ENCODE assay signal across 8 cellular contexts in genomic region chr17:74601944-74602572, GRCh38. TPM values are rescaled to one million over a fixed set of nuclear protein-coding genes. Genes with fewer than 3 reads are reported as not detected.
DNase-seq lines count a peak whose midpoint lies in the region; ATAC-seq and TF ChIP-seq lines count a peak whose summit lies in the region.

No MANE protein-coding gene starts in this region.

- H3K27me3 Mint-ChIP-seq in endodermal cell (ENCODE audit: insufficient read depth): peaks cover 4% of the 10 kb centered on the region

- no peak overlapping the region for H3K27ac ChIP-seq in GM23248
- H3K27ac ChIP-seq in endodermal cell (ENCODE audit: low read depth, low read length): no peak overlapping the region
- no peak overlapping the region for H3K27ac ChIP-seq in neural cell (ENCODE audit: low read length)

- no peaks in the 10 kb centered on the region for H3K9me3 ChIP-seq in GM23248 (ENCODE audit: low read depth)
- no peaks in the 10 kb centered on the region for H3K9me3 ChIP-seq in endodermal cell (ENCODE audit: control insufficient read depth, low read length)
- H3K9me3 ChIP-seq in neural cell (ENCODE audit: low read length): no peaks in the 10 kb centered on the region

- peaks cover 10% of the 10 kb centered on the region for H3K4me1 Mint-ChIP-seq in endodermal cell

- H4K20me1 ChIP-seq in GM23248 (ENCODE audit: insufficient read depth) (no peaks in the 10 kb centered on the region), neural cell (ENCODE audit: insufficient read depth) (no peaks in the 10 kb centered on the region)

- H3K27me3 ChIP-seq in GM23248 (replicated peaks; ENCODE audit: insufficient read depth) (peaks cover 17% of the 10 kb centered on the region), endodermal cell (ENCODE audit: control insufficient read depth, insufficient read depth, low read length, poor library complexity, severe bottlenecking) (no peaks in the 10 kb centered on the region), neural cell (ENCODE audit: insufficient read depth, low read depth, low read length) (no peaks in the 10 kb centered on the region)

- no peaks in the 10 kb centered on the region for H3K36me3 Mint-ChIP-seq in endodermal cell (ENCODE audit: low read depth)

- peak; percentile 88 for TF ChIP-seq CTCF in endodermal cell (conservative IDR thresholded peaks at IDR 0.05)
- TF ChIP-seq CTCF in neural cell (IDR thresholded peaks at IDR 0.05; ENCODE audit: poor library complexity, severe bottlenecking): peak; percentile 63

- in situ Hi-C loops in GM23248 (cut with MboI): no loop called here

- DNase-seq in DMS 273 (lab: John Stamatoyannopoulos, UW; ENCODE audit: unreplicated experiment) (peak; percentile 60), DMS 273 treated with DMSO at 0.1 percent for 48 hours (lab: John Stamatoyannopoulos, UW) (no peak), GM23248 (peak; percentile 64), RPMI7951 (ENCODE audit: low read depth) (peak; percentile 37), endodermal cell (peak; percentile 88)

- TF ChIP-seq EP300 in neural cell (conservative IDR thresholded peaks at IDR 0.05; ENCODE audit: poor library complexity, severe bottlenecking): no peak

- H3F3A ChIP-seq in GM23248 (ENCODE audit: insufficient read depth): no peaks in the 10 kb centered on the region
- H3F3A ChIP-seq in neural cell (ENCODE audit: insufficient read depth, low read length, poor library complexity, severe bottlenecking): no peaks in the 10 kb centered on the region

- no peaks in the 10 kb centered on the region for H3K79me2 ChIP-seq in GM23248 (ENCODE audit: insufficient read depth)
- no peaks in the 10 kb centered on the region for H3K79me2 ChIP-seq in neural cell (replicated peaks; ENCODE audit: insufficient read depth, low read length)

- H3K4me1 ChIP-seq in GM23248 (ENCODE audit: insufficient read depth) (peaks cover 4% of the 10 kb centered on the region), endodermal cell (ENCODE audit: control insufficient read depth, insufficient read depth, low read length) (no peaks in the 10 kb centered on the region)

- no peak overlapping the region for H3K4me3 Mint-ChIP-seq in endodermal cell

- 31 to 33% methylated on average over 12 of the region's 12 CpGs for WGBS in GM23248 (ENCODE audit: low coverage in 1 of 2, low lambda C conversion rate in 2 of 2, missing lambda C conversion rate in 2 of 2), 2 experiments
- WGBS in endodermal cell (ENCODE audit: insufficient coverage in 1 of 2, insufficient read length in 1 of 2), 2 experiments: 59 to 71% methylated on average over 5 to 9 of the region's 12 CpGs

- H3K9me2 ChIP-seq in GM23248 (ENCODE audit: insufficient read depth) (no peaks in the 10 kb centered on the region), neural cell (ENCODE audit: insufficient read depth, low read length) (no peaks in the 10 kb centered on the region)

- no peaks in the 10 kb centered on the region for H3K36me3 ChIP-seq in GM23248 (ENCODE audit: low read depth)
- H3K36me3 ChIP-seq in endodermal cell (ENCODE audit: control insufficient read depth, insufficient read depth, low read length): no peaks in the 10 kb centered on the region
- no peaks in the 10 kb centered on the region for H3K36me3 ChIP-seq in neural cell (ENCODE audit: insufficient read depth, low read length)

- no peak overlapping the region for H3K4me2 ChIP-seq in GM23248 (ENCODE audit: unreplicated experiment)
- no peak overlapping the region for H3K4me2 ChIP-seq in neural cell (ENCODE audit: low read length)

- no peaks in the 10 kb centered on the region for H3K9me3 Mint-ChIP-seq in endodermal cell

- H3K9ac ChIP-seq in GM23248 (no peak overlapping the region), endodermal cell (ENCODE audit: extremely low read depth, low read length, poor library complexity, severe bottlenecking) (no peak overlapping the region), neural cell (ENCODE audit: low read length) (no peak overlapping the region)

- ATAC-seq in GM19467 (IDR thresholded peaks at IDR 0.05; ENCODE audit: unreplicated experiment) (no peak), GM21737 (IDR thresholded peaks at IDR 0.05; ENCODE audit: unreplicated experiment) (no peak)

- TF ChIP-seq RAD21 in neural cell (conservative IDR thresholded peaks at IDR 0.05): peak; percentile 57

- H2AFZ ChIP-seq in GM23248 (no peak overlapping the region), neural cell (ENCODE audit: low read depth, low read length) (no peak overlapping the region)

- H3K4me3 ChIP-seq in GM23248 (no peak overlapping the region), endodermal cell (ENCODE audit: low read length) (no peak overlapping the region), neural cell (ENCODE audit: low read length) (no peak overlapping the region)

- no peak overlapping the region for H3K27ac Mint-ChIP-seq in endodermal cell

TF ChIP-seq in neural cell, 6 proteins besides CTCF, POLR2A, EP300 and RAD21:
- TF ChIP-seq POLR2AphosphoS5 (IDR thresholded peaks at IDR 0.05) (no peak), SMC3 (conservative IDR thresholded peaks at IDR 0.05; ENCODE audit: poor library complexity) (peak; percentile 13)

RNA-seq across cellular contexts. Expression of gene CD300LD, which starts 10.0 kb away (rescaled TPM):
- total RNA-seq in GM23248 (2014; rRNA removed; shearing (Covaris generic)): not detected in 2 replicates
- polyA plus RNA-seq in GM23248 (2016; fragmentation: Nextera tagmentation; extraction: Ambion mirVana) (not detected in 2 replicates), neural cell (not detected in 2 replicates)
- total RNA-seq in RPMI7951 (2014; rRNA removed; shearing (Covaris generic)): not detected in 2 replicates
- not detected for total RNA-seq in endodermal cell
- polyA plus RNA-seq in endodermal cell (2013, experiment 1 of 2): not detected
- not detected for polyA plus RNA-seq in endodermal cell (2013, experiment 2 of 2)
- not detected in 2 replicates for polyA minus RNA-seq in neural cell

RNA-seq across cellular contexts. Expression of gene CD300E, which starts 21.5 kb away (rescaled TPM):
- total RNA-seq in GM23248 (2014; rRNA removed; shearing (Covaris generic)): not detected in 2 replicates
- not detected in 2 replicates for polyA plus RNA-seq in GM23248 (2016; fragmentation: Nextera tagmentation; extraction: Ambion mirVana)
- not detected in 2 replicates for total RNA-seq in RPMI7951 (2014; rRNA removed; shearing (Covaris generic))
- 1 to 10 TPM in 1 of 2 donors, under 1 TPM in 1; 0.75 to 1.5 TPM for total RNA-seq in endodermal cell
- polyA plus RNA-seq in endodermal cell (2013, experiment 1 of 2): 0.53 TPM
- polyA plus RNA-seq in endodermal cell (2013, experiment 2 of 2): 0.70 TPM
- not detected in 2 replicates for polyA plus RNA-seq in neural cell
- not detected in 2 replicates for polyA minus RNA-seq in neural cell

RNA-seq across cellular contexts. Expression of gene CD300H, which starts 34.7 kb away (rescaled TPM):
- not detected in 2 replicates for total RNA-seq in GM23248 (2014; rRNA removed; shearing (Covaris generic))
- not detected in 2 replicates for polyA plus RNA-seq in GM23248 (2016; fragmentation: Nextera tagmentation; extraction: Ambion mirVana)
- total RNA-seq in RPMI7951 (2014; rRNA removed; shearing (Covaris generic)): not detected in 2 replicates
- total RNA-seq in endodermal cell: not detected
- polyA plus RNA-seq in endodermal cell (2013, experiment 1 of 2): not detected
- polyA plus RNA-seq in endodermal cell (2013, experiment 2 of 2): not detected
- polyA plus RNA-seq in neural cell: not detected in 2 replicates
- not detected in 2 replicates for polyA minus RNA-seq in neural cell

RNA-seq across cellular contexts. Expression of gene CD300C, which starts 56.1 kb away (rescaled TPM):
- 0.76 and 1.0 TPM in 2 replicates for total RNA-seq in GM23248 (2014; rRNA removed; shearing (Covaris generic))
- polyA plus RNA-seq in GM23248 (2016; fragmentation: Nextera tagmentation; extraction: Ambion mirVana) (1.4 TPM in 2 replicates), neural cell (0.20 TPM in 1 of 2 replicates, not detected in the other)
- not detected in 2 replicates for total RNA-seq in RPMI7951 (2014; rRNA removed; shearing (Covaris generic))
- not detected for total RNA-seq in endodermal cell
- not detected for polyA plus RNA-seq in endodermal cell (2013, experiment 1 of 2)
- polyA plus RNA-seq in endodermal cell (2013, experiment 2 of 2): not detected
- not detected in 2 replicates for polyA minus RNA-seq in neural cell
